ENCODE assay signal across 10 cellular contexts in the genomic region with DNA sequence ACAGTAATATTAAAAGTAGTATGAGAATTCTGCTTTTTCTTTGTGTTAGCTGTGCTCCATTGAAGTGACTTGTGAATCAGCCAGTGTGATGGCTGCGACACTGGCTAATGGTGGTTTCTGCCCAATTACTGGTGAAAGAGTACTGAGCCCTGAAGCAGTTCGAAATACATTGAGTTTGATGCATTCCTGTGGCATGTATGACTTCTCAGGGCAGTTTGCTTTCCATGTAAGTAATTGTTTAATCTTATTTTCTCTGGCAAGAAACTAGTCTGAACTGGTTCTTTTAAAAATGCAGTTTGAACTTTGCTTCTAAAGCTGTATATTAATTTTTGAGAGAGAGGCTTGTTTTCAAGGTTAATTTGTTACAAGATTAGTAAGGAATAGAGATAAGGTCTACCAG. TPM values are rescaled to one million over a fixed set of nuclear protein-coding genes. Genes with fewer than 3 reads are reported as not detected.
DNase-seq lines count a peak whose midpoint lies in the region; ATAC-seq, FAIRE-seq and TF ChIP-seq lines count a peak whose summit lies in the region.
"Had no signal": no experiment of that assay in that cellular context is flagged by ENCODE, and none has a peak within 500 bp of the region (broad histone marks: within the 10 kb centered on the region; RNA-seq: fewer than 3 reads in every experiment).

No MANE protein-coding gene starts in this region.

- H3K4me2 ChIP-seq in astrocyte (ENCODE audit: low read length) = no peak overlapping the region

- ATAC-seq in stimulated activated naive B cell treated with anti-CD40 and anti-IgM and Interleukin-4, amounts not matched to agents 10 μg/mL and 1 μg/mL and 100 μg/mL, for 72 hours (replicated peaks) = no peak
- no peak for ATAC-seq in GM18517 (IDR thresholded peaks at IDR 0.05; ENCODE audit: unreplicated experiment)
- ATAC-seq in HG03280 (IDR thresholded peaks at IDR 0.05; ENCODE audit: unreplicated experiment) = no peak

- H2AFZ ChIP-seq in astrocyte (ENCODE audit: low read depth, low read length) = no peak overlapping the region

- peaks cover 7% of the 10 kb centered on the region for H3K79me2 ChIP-seq in astrocyte (ENCODE audit: insufficient read depth, low read length)

- intact Hi-C loops in activated CD4-positive, alpha-beta T cell treated with anti-CD3 and anti-CD28 coated beads, Interleukin-2, amount 10 ng/mL, durations not matched to agents 24 days and 14 days (cut with micrococcal nuclease) = no loop called here
- intact Hi-C loops in esophagus squamous epithelium (cut with DNase I) = no loop called here

- no peaks in the 10 kb centered on the region for H4K20me1 ChIP-seq in astrocyte (ENCODE audit: insufficient read depth, low read length)

- H3K27me3 Mint-ChIP-seq in activated CD4-positive, alpha-beta T cell treated with anti-CD3 and anti-CD28 coated beads, Interleukin-2, amount 10 ng/mL, durations not matched to agents 7 days and 5 days = no peaks in the 10 kb centered on the region
- no peaks in the 10 kb centered on the region for H3K27me3 Mint-ChIP-seq in activated CD4-positive, alpha-beta T cell treated with anti-CD3 and anti-CD28 coated beads, Interleukin-2, amount 10 ng/mL, durations not matched to agents 24 days and 14 days
- no peaks in the 10 kb centered on the region for H3K27me3 Mint-ChIP-seq in astrocyte (ENCODE audit: low read depth, unreplicated experiment)
- H3K27me3 Mint-ChIP-seq in stimulated activated naive B cell treated with anti-CD40 and anti-IgM and Interleukin-4, amounts not matched to agents 10 μg/mL and 1 μg/mL and 100 μg/mL, for 72 hours = no peaks in the 10 kb centered on the region

- FAIRE-seq in astrocyte (lab: Jason Lieb, UNC) = peak; percentile 39

- POLR2A ChIA-PET in activated CD4-positive, alpha-beta T cell treated with anti-CD3 and anti-CD28 coated beads, Interleukin-2, amount 10 ng/mL, durations not matched to agents 7 days and 5 days (lab: Charles Lee) = no interaction called here

- CTCF ChIA-PET in activated CD4-positive, alpha-beta T cell treated with anti-CD3 and anti-CD28 coated beads, Interleukin-2, amount 10 ng/mL, durations not matched to agents 7 days and 5 days (lab: Charles Lee) = interaction anchor here (0.5 to 1.5 kb wide), 2 partner anchors 20 to 24 kb away, joined by 3 to 4 read pairs; no protein-coding TSS in a partner anchor

- H3K4me1 ChIP-seq in astrocyte (ENCODE audit: insufficient read depth, low read length) = peaks cover 2% of the 10 kb centered on the region
- no peaks in the 10 kb centered on the region for H3K4me1 ChIP-seq in esophagus squamous epithelium

- DNase-seq in activated CD4-positive, alpha-beta T cell treated with anti-CD3 and anti-CD28 coated beads, Interleukin-2, amount 10 ng/mL, durations not matched to agents 7 days and 5 days = no peak
- DNase-seq in activated CD4-positive, alpha-beta T cell treated with anti-CD3 and anti-CD28 coated beads, Interleukin-2, amount 10 ng/mL, durations not matched to agents 24 days and 14 days = no peak
- DNase-seq in astrocyte (ENCODE audit: low read depth) (peak; percentile 82), hepatic stellate cell (ENCODE audit: low spot score) (peak; percentile 9), esophagus squamous epithelium (lab: John Stamatoyannopoulos, UW) (no peak)
- DNase-seq in stimulated activated naive B cell treated with anti-CD40 and anti-IgM and Interleukin-4, amounts not matched to agents 10 μg/mL and 1 μg/mL and 100 μg/mL, for 72 hours = no peak
- DNase-seq: NCI-H2227 treated with DMSO at 0.1 percent for 48 hours had no signal

- no peaks in the 10 kb centered on the region for H3K27me3 ChIP-seq in astrocyte (ENCODE audit: insufficient read depth, low read length)
- H3K27me3 ChIP-seq in esophagus squamous epithelium = no peaks in the 10 kb centered on the region

- H3K4me1 Mint-ChIP-seq in activated CD4-positive, alpha-beta T cell treated with anti-CD3 and anti-CD28 coated beads, Interleukin-2, amount 10 ng/mL, durations not matched to agents 7 days and 5 days = peaks cover 8% of the 10 kb centered on the region
- peaks cover 14% of the 10 kb centered on the region for H3K4me1 Mint-ChIP-seq in activated CD4-positive, alpha-beta T cell treated with anti-CD3 and anti-CD28 coated beads, Interleukin-2, amount 10 ng/mL, durations not matched to agents 24 days and 14 days
- H3K4me1 Mint-ChIP-seq in astrocyte (ENCODE audit: low read depth, unreplicated experiment) = peaks cover 43% of the 10 kb centered on the region
- peaks cover 5% of the 10 kb centered on the region in 2 donors for H3K4me1 Mint-ChIP-seq in stimulated activated naive B cell treated with anti-CD40 and anti-IgM and Interleukin-4, amounts not matched to agents 10 μg/mL and 1 μg/mL and 100 μg/mL, for 72 hours

- TF ChIP-seq CTCF in astrocyte (IDR thresholded peaks at IDR 0.05; ENCODE audit: insufficient read depth, low read depth, low read length) (no peak), esophagus squamous epithelium (IDR thresholded peaks at IDR 0.05) (no peak)

- no peaks in the 10 kb centered on the region for H3K9me3 ChIP-seq in astrocyte (ENCODE audit: insufficient read depth, low read depth, low read length)
- H3K9me3 ChIP-seq in esophagus squamous epithelium = no peaks in the 10 kb centered on the region

- peaks cover 45% of the 10 kb centered on the region for H3K36me3 ChIP-seq in astrocyte (ENCODE audit: insufficient read depth, low read length)
- peaks cover 0 to 97% (median 9%) of the 10 kb centered on the region in 3 donors for H3K36me3 ChIP-seq in esophagus squamous epithelium

- H3K27ac Mint-ChIP-seq in activated CD4-positive, alpha-beta T cell treated with anti-CD3 and anti-CD28 coated beads, Interleukin-2, amount 10 ng/mL, durations not matched to agents 7 days and 5 days = peak overlapping the region; percentile 41
- H3K27ac Mint-ChIP-seq in activated CD4-positive, alpha-beta T cell treated with anti-CD3 and anti-CD28 coated beads, Interleukin-2, amount 10 ng/mL, durations not matched to agents 24 days and 14 days = no peak overlapping the region
- peak overlapping the region; percentile 92 for H3K27ac Mint-ChIP-seq in astrocyte (ENCODE audit: unreplicated experiment)
- H3K27ac Mint-ChIP-seq in stimulated activated naive B cell treated with anti-CD40 and anti-IgM and Interleukin-4, amounts not matched to agents 10 μg/mL and 1 μg/mL and 100 μg/mL, for 72 hours = peak overlapping the region; percentile 62

- H3K36me3 Mint-ChIP-seq in activated CD4-positive, alpha-beta T cell treated with anti-CD3 and anti-CD28 coated beads, Interleukin-2, amount 10 ng/mL, durations not matched to agents 7 days and 5 days (ENCODE audit: low read depth) = peaks cover 58% of the 10 kb centered on the region
- H3K36me3 Mint-ChIP-seq in activated CD4-positive, alpha-beta T cell treated with anti-CD3 and anti-CD28 coated beads, Interleukin-2, amount 10 ng/mL, durations not matched to agents 24 days and 14 days (ENCODE audit: low read depth) = peaks cover 53% of the 10 kb centered on the region
- peaks cover 28% of the 10 kb centered on the region for H3K36me3 Mint-ChIP-seq in astrocyte (ENCODE audit: low read depth, unreplicated experiment)
- peaks cover 25 to 39% of the 10 kb centered on the region in 2 donors for H3K36me3 Mint-ChIP-seq in stimulated activated naive B cell treated with anti-CD40 and anti-IgM and Interleukin-4, amounts not matched to agents 10 μg/mL and 1 μg/mL and 100 μg/mL, for 72 hours

- H3K27ac ChIP-seq in astrocyte (ENCODE audit: low read depth, low read length) (no peak overlapping the region), esophagus squamous epithelium (no peak overlapping the region)
- H3K27ac ChIP-seq: 22Rv1 had no signal

- 52 to 59% methylated on average over 2 of the region's 2 CpGs for WGBS in esophagus squamous epithelium, 2 donors

- H3K4me3 ChIP-seq in astrocyte (ENCODE audit: insufficient read depth, low read depth, low read length) (no peak overlapping the region), esophagus squamous epithelium (no peak overlapping the region)

- TF ChIP-seq POLR2A in esophagus squamous epithelium (IDR thresholded peaks at IDR 0.05) = no peak

- H3K9me3 Mint-ChIP-seq in activated CD4-positive, alpha-beta T cell treated with anti-CD3 and anti-CD28 coated beads, Interleukin-2, amount 10 ng/mL, durations not matched to agents 7 days and 5 days = no peaks in the 10 kb centered on the region
- H3K9me3 Mint-ChIP-seq in activated CD4-positive, alpha-beta T cell treated with anti-CD3 and anti-CD28 coated beads, Interleukin-2, amount 10 ng/mL, durations not matched to agents 24 days and 14 days = no peaks in the 10 kb centered on the region
- H3K9me3 Mint-ChIP-seq in astrocyte (ENCODE audit: unreplicated experiment) = no peaks in the 10 kb centered on the region
- no peaks in the 10 kb centered on the region for H3K9me3 Mint-ChIP-seq in stimulated activated naive B cell treated with anti-CD40 and anti-IgM and Interleukin-4, amounts not matched to agents 10 μg/mL and 1 μg/mL and 100 μg/mL, for 72 hours

- H3K4me3 Mint-ChIP-seq in activated CD4-positive, alpha-beta T cell treated with anti-CD3 and anti-CD28 coated beads, Interleukin-2, amount 10 ng/mL, durations not matched to agents 7 days and 5 days = no peak overlapping the region
- no peak overlapping the region for H3K4me3 Mint-ChIP-seq in activated CD4-positive, alpha-beta T cell treated with anti-CD3 and anti-CD28 coated beads, Interleukin-2, amount 10 ng/mL, durations not matched to agents 24 days and 14 days
- peak overlapping the region; percentile 27 for H3K4me3 Mint-ChIP-seq in astrocyte (ENCODE audit: unreplicated experiment)
- no peak overlapping the region for H3K4me3 Mint-ChIP-seq in stimulated activated naive B cell treated with anti-CD40 and anti-IgM and Interleukin-4, amounts not matched to agents 10 μg/mL and 1 μg/mL and 100 μg/mL, for 72 hours

- no peak overlapping the region for H3K9ac ChIP-seq in astrocyte (ENCODE audit: low read length)

RNA-seq across cellular contexts. Expression of a gene that starts 46.6 kb away (rescaled TPM):
- 100 to 1,000 TPM; 142 to 155 TPM for total RNA-seq in activated CD4-positive, alpha-beta T cell treated with anti-CD3 and anti-CD28 coated beads, Interleukin-2, amount 10 ng/mL, durations not matched to agents 7 days and 5 days
- 256 and 266 TPM in 2 replicates for total RNA-seq in activated CD4-positive, alpha-beta T cell treated with anti-CD3 and anti-CD28 coated beads, Interleukin-2, amount 10 ng/mL, durations not matched to agents 24 days and 14 days
- total RNA-seq in astrocyte (189 and 194 TPM in 2 replicates), esophagus squamous epithelium (10 to 100 TPM; 22.0 to 84.1 (median 45.9) TPM)

Comparison
In these comparisons a context has a peak if more than half of its experiments do, and no peak if none do; other contexts are left out.
1. DNase-seq: peak in astrocyte (single experiment) and hepatic stellate cell (single experiment); none in activated CD4-positive, alpha-beta T cell treated with anti-CD3 and anti-CD28 coated beads, Interleukin-2, amount 10 ng/mL, durations not matched to agents 7 days and 5 days (single experiment), activated CD4-positive, alpha-beta T cell treated with anti-CD3 and anti-CD28 coated beads, Interleukin-2, amount 10 ng/mL, durations not matched to agents 24 days and 14 days (single experiment), stimulated activated naive B cell treated with anti-CD40 and anti-IgM and Interleukin-4, amounts not matched to agents 10 μg/mL and 1 μg/mL and 100 μg/mL, for 72 hours (single experiment) and esophagus squamous epithelium (single experiment).